ENCODE assay signal across 23 cellular contexts in the genomic region with DNA sequence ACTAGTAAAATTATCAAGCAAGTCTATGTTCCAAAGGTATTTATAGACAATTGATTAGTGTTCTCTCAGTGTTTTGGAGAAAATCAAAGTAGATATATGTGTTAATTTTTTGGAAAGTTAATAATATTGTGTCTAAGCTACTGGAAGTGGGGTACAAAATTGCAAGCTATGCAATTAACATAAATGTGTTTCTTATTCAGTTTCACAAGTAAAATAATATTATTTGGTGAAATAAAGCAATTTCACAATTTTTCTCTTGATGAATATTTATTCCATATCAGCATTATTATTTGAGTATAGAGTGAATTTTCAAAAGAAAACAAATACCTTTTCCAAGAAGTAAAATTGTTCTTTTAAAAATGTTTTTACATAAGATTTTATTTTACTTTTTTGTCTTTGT.
A peak's percentile ranks its signal among the peaks of the same experiment; 100 is the strongest.
DNase-seq lines count a peak whose midpoint lies in the region; ATAC-seq, FAIRE-seq and TF ChIP-seq lines count a peak whose summit lies in the region.
"Had no signal": no experiment of that assay in that cellular context is flagged by ENCODE, and none has a peak within 500 bp of the region (broad histone marks: within the 10 kb centered on the region; RNA-seq: fewer than 3 reads in every experiment).

No MANE protein-coding gene starts in this region.

- no peak for TF ChIP-seq CTCF in HepG2 (CRISPR knock-in tag; IDR thresholded peaks at IDR 0.05)
- TF ChIP-seq CTCF in right lobe of liver (IDR thresholded peaks at IDR 0.05): no peak
- TF ChIP-seq CTCF in K562 (IDR thresholded peaks at IDR 0.05 in 2 of 3, conservative IDR thresholded peaks at IDR 0.05 in 1 of 3; ENCODE audit: insufficient read depth in 2 of 3, low read depth in 1 of 3, low read length in 3 of 3): no peak
- no peak for TF ChIP-seq CTCF in Peyer's patch (IDR thresholded peaks at IDR 0.05)

- in situ Hi-C loops in HepG2 (cut with HindIII; ENCODE audit: extremely low pct_ligation_motif_present, low pct_unique_long_range_greater_than_20kb): no loop called here
- in situ Hi-C loops in K562 (cut with MboI): no loop called here

- ATAC-seq in HepG2 (no peak), right lobe of liver (no peak), K562 (no peak)
- ATAC-seq: GM12878 had no signal

- no peak for DNase-seq in HepG2 (ENCODE audit: low spot score)
- DNase-seq in right lobe of liver: no peak
- DNase-seq in K562 (ENCODE audit: extremely low read depth in 1 of 4, low spot score in 3 of 4): no peak
- no peak for DNase-seq in frontal cortex (ENCODE audit: low spot score in 2 of 2)
- DNase-seq in Peyer's patch: no peak
- no peak for DNase-seq in SIG-M5 treated with dmso at 0.1 percent for 504 hours (lab: John Stamatoyannopoulos, UW; ENCODE audit: unreplicated experiment)
- DNase-seq in GM12891 (ENCODE audit: insufficient read length, low spot score): no peak
- no peak for DNase-seq in NOMO-1 treated with dmso at 0.1 percent for 144 hours (lab: John Stamatoyannopoulos, UW; ENCODE audit: unreplicated experiment)
- DNase-seq: ACHN; AML-193; BE2C; CD4-positive, alpha-beta T cell; CD8-positive, alpha-beta memory T cell; DMS 273 treated with DMSO at 0.1 percent for 48 hours; DMS79; EL; GDM1; GOT3 had no signal

- CTCF ChIA-PET in HepG2 (lab: Yijun Ruan, JAX; ENCODE audit: low intra/inter-chr PET ratio, low total read pairs): no interaction called here
- CTCF ChIA-PET in K562 (lab: Yijun Ruan, JAX; ENCODE audit: low intra/inter-chr PET ratio): no interaction called here

- H3K9me1 ChIP-seq in K562 (ENCODE audit: control insufficient read depth, insufficient read depth, low read length): no peaks in the 10 kb centered on the region

- FAIRE-seq in HepG2 (lab: Jason Lieb, UNC) (no peak), K562 (lab: Jason Lieb, UNC) (no peak), frontal cortex (lab: Jason Lieb, UNC) (peak; percentile 94), GM12891 (lab: Jason Lieb, UNC) (no peak)
- FAIRE-seq: GM12878, GM18507, H54 had no signal

- H3K4me3 ChIP-seq in HepG2 (replicated peaks in 1 of 3; ENCODE audit: insufficient read depth in 1 of 3, low read depth in 2 of 3, low read length in 3 of 3): no peak overlapping the region
- H3K4me3 ChIP-seq in right lobe of liver: no peak overlapping the region
- H3K4me3 ChIP-seq in K562: no peak overlapping the region
- no peak overlapping the region for H3K4me3 ChIP-seq in Peyer's patch
- H3K4me3 ChIP-seq: BLaER1 treated with 17β-estradiol and CSF1 and Interleukin-3, amounts not matched to agents 10 nM and 100 nM; GM12878; HAP-1 had no signal

- H3K36me3 ChIP-seq in HepG2 (replicated peaks in 1 of 2; ENCODE audit: control insufficient read depth in 1 of 2, insufficient read depth in 2 of 2, low read length in 2 of 2): no peaks in the 10 kb centered on the region
- no peaks in the 10 kb centered on the region for H3K36me3 ChIP-seq in right lobe of liver
- no peaks in the 10 kb centered on the region for H3K36me3 ChIP-seq in K562 (ENCODE audit: control insufficient read depth, insufficient read depth, low read length)
- H3K36me3 ChIP-seq in Peyer's patch: no peaks in the 10 kb centered on the region
- H3K36me3 ChIP-seq: BE2C; BLaER1 treated with 17β-estradiol and CSF1 and Interleukin-3, amounts not matched to agents 10 nM and 100 nM; HAP-1 had no signal

- H3K4me2 ChIP-seq in HepG2 (ENCODE audit: low read depth, low read length) (no peak overlapping the region), K562 (ENCODE audit: insufficient read depth, low read length) (no peak overlapping the region)
- H3K4me2 ChIP-seq: BLaER1 treated with 17β-estradiol and CSF1 and Interleukin-3, amounts not matched to agents 10 nM and 100 nM had no signal

- peaks cover 67% of the 10 kb centered on the region for H3K9me3 ChIP-seq in HepG2 (ENCODE audit: low read length)
- H3K9me3 ChIP-seq in right lobe of liver: no peaks in the 10 kb centered on the region
- H3K9me3 ChIP-seq in K562 (replicated peaks; ENCODE audit: control insufficient read depth, insufficient read depth, low read depth, low read length): no peaks in the 10 kb centered on the region
- no peaks in the 10 kb centered on the region for H3K9me3 ChIP-seq in Peyer's patch
- H3K9me3 ChIP-seq: BE2C; BLaER1 treated with 17β-estradiol and CSF1 and Interleukin-3, amounts not matched to agents 10 nM and 100 nM; HAP-1 had no signal

- H3K4me1 ChIP-seq in HepG2 (ENCODE audit: insufficient read depth, low read length): no peaks in the 10 kb centered on the region
- no peaks in the 10 kb centered on the region for H3K4me1 ChIP-seq in right lobe of liver
- H3K4me1 ChIP-seq in K562 (replicated peaks in 1 of 2; ENCODE audit: control insufficient read depth in 2 of 2, insufficient read depth in 2 of 2, low read length in 2 of 2): no peaks in the 10 kb centered on the region
- H3K4me1 ChIP-seq in Peyer's patch: no peaks in the 10 kb centered on the region
- H3K4me1 ChIP-seq: BE2C; BLaER1 treated with 17β-estradiol and CSF1 and Interleukin-3, amounts not matched to agents 10 nM and 100 nM; HAP-1 had no signal

- H2AFZ ChIP-seq in HepG2 (ENCODE audit: low read length) (no peak overlapping the region), K562 (ENCODE audit: low read depth, low read length) (no peak overlapping the region)

- H3K27ac ChIP-seq in HepG2 (ENCODE audit: extremely low read length, insufficient read depth, low read length) (no peak overlapping the region), right lobe of liver (no peak overlapping the region), K562 (ENCODE audit: extremely low read depth, low read depth, low read length) (no peak overlapping the region), Peyer's patch (no peak overlapping the region)
- H3K27ac ChIP-seq: BLaER1 treated with 17β-estradiol and CSF1 and Interleukin-3, amounts not matched to agents 10 nM and 100 nM had no signal

- no TSS peak for BruUV-seq in HepG2 (replicated peaks; lab: Mats Ljungman, UMichigan)
- BruUV-seq in K562 (replicated peaks; lab: Mats Ljungman, UMichigan): no TSS peak

- H3K9ac ChIP-seq in HepG2 (ENCODE audit: insufficient read depth, low read depth, low read length): no peak overlapping the region
- no peak overlapping the region for H3K9ac ChIP-seq in K562 (ENCODE audit: insufficient read depth in 1 of 2, low read depth in 2 of 2, low read length in 2 of 2)
- H3K9ac ChIP-seq: BLaER1 treated with 17β-estradiol and CSF1 and Interleukin-3, amounts not matched to agents 10 nM and 100 nM had no signal

- no peaks in the 10 kb centered on the region for H3K27me3 ChIP-seq in HepG2 (ENCODE audit: control insufficient read depth in 1 of 2, insufficient read depth in 2 of 2, low read length in 2 of 2)
- H3K27me3 ChIP-seq in right lobe of liver: no peaks in the 10 kb centered on the region
- H3K27me3 ChIP-seq in K562 (ENCODE audit: control insufficient read depth in 2 of 2, insufficient read depth in 2 of 2, low read length in 2 of 2): no peaks in the 10 kb centered on the region
- no peaks in the 10 kb centered on the region for H3K27me3 ChIP-seq in Peyer's patch
- H3K27me3 ChIP-seq: BE2C; BLaER1 treated with 17β-estradiol and CSF1 and Interleukin-3, amounts not matched to agents 10 nM and 100 nM had no signal

- TF ChIP-seq RAD21 in HepG2 (CRISPR knock-in tag; IDR thresholded peaks at IDR 0.05) (no peak), K562 (CRISPR knock-in tag; conservative IDR thresholded peaks at IDR 0.05 in 1 of 2, IDR thresholded peaks at IDR 0.05 in 1 of 2) (no peak)

- intact Hi-C loops in HepG2 (cut with micrococcal nuclease; ENCODE audit: unreplicated experiment): no loop called here
- intact Hi-C loops in right lobe of liver (cut with DNase I): no loop called here
- intact Hi-C loops in K562 (cut with micrococcal nuclease): no loop called here

- TF ChIP-seq POLR2A in HepG2 (IDR thresholded peaks at IDR 0.05; ENCODE audit: insufficient read depth in 1 of 2, low read depth in 2 of 2, low read length in 2 of 2): no peak
- TF ChIP-seq POLR2A in right lobe of liver (IDR thresholded peaks at IDR 0.05): no peak
- TF ChIP-seq POLR2A in K562 (conservative IDR thresholded peaks at IDR 0.05): no peak
- no peak for TF ChIP-seq POLR2A in Peyer's patch (IDR thresholded peaks at IDR 0.05)
- no peak for TF ChIP-seq POLR2A in GM12891 (IDR thresholded peaks at IDR 0.05; ENCODE audit: low read depth, low read length)

- TF ChIP-seq EP300 in HepG2 (IDR thresholded peaks at IDR 0.05; ENCODE audit: low read depth in 2 of 2, low read length in 2 of 2) (no peak), HepG2 (CRISPR knock-in tag; IDR thresholded peaks at IDR 0.05; ENCODE audit: borderline replicate concordance) (no peak), K562 (IDR thresholded peaks at IDR 0.05; ENCODE audit: low read length) (no peak)

- POLR2A ChIA-PET in HepG2 (lab: Yijun Ruan, JAX): no interaction called here
- POLR2A ChIA-PET in K562 (lab: Yijun Ruan, JAX): no interaction called here

- H4K20me1 ChIP-seq in HepG2 (ENCODE audit: insufficient read depth, low read length) (no peaks in the 10 kb centered on the region), K562 (replicated peaks; ENCODE audit: control insufficient read depth, insufficient read depth, low read length) (no peaks in the 10 kb centered on the region)
- H4K20me1 ChIP-seq: BLaER1 treated with 17β-estradiol and CSF1 and Interleukin-3, amounts not matched to agents 10 nM and 100 nM had no signal

- H3K79me2 ChIP-seq in HepG2 (ENCODE audit: insufficient read depth, low read length) (no peaks in the 10 kb centered on the region), K562 (ENCODE audit: control insufficient read depth, insufficient read depth, low read length) (no peaks in the 10 kb centered on the region)

TF ChIP-seq in HepG2, 621 proteins besides CTCF, POLR2A, EP300 and RAD21:
- no peak for TF ChIP-seq ZNF567 (CRISPR knock-in tag; IDR thresholded peaks at IDR 0.05; ENCODE audit: borderline replicate concordance)
- TF ChIP-seq MAFF (IDR thresholded peaks at IDR 0.05; ENCODE audit: low read depth, low read length): peak; percentile 70
- TF ChIP-seq MAFK (conservative IDR thresholded peaks at IDR 0.05 in 1 of 2, IDR thresholded peaks at IDR 0.05 in 1 of 2; ENCODE audit: low read length in 2 of 2): peak; percentile 63 to 78
TF ChIP-seq in HepG2: peak in this region for 2.

TF ChIP-seq in GM12891, 5 proteins besides CTCF, POLR2A, EP300 and RAD21:
- no peak for TF ChIP-seq TAF1 (IDR thresholded peaks at IDR 0.05; ENCODE audit: low read depth, low read length)
- TF ChIP-seq POLR2AphosphoS5 (IDR thresholded peaks at IDR 0.05; ENCODE audit: low read depth, low read length): no peak
- no peak for TF ChIP-seq SPI1 (IDR thresholded peaks at IDR 0.05; ENCODE audit: low read depth, low read length)
- no peak for TF ChIP-seq POU2F2 (IDR thresholded peaks at IDR 0.05; ENCODE audit: low read depth, low read length)
